13 cellular contexts compared by ENCODE assay signal in the genomic region with DNA sequence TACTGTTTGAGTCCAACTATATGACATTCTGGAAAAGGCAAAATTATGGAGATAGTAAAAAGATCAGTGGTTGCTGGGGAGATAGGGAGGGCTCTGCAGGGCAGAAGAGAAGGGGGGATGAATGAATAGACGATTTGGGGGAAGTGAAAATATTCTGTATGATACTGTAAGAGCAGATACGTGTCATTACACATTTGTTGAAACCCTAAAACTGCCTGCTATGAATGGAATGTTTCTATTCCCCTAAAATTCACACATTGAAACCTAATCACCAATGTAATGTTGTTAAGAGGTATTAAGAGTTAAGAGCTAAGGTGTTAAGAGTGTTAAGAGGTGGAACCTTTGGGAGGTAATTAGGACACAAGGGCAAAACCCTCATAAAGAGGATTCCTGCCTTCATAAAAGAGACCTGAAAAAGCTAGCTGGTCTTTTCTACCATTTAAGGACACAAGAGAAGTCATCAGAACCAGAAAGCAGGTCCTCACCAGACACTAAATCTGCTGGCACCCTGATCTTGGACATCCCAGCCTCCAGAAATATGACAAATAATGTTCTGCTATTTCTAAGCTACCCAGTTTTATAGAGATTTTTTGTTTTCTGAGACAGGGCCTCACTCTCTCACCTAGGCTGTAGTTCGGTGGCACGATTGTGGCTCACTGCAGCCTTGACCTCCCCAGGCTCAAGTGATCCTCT.
DNase-seq lines count a peak whose midpoint lies in the region; ATAC-seq and TF ChIP-seq lines count a peak whose summit lies in the region.
"Had no signal": no experiment of that assay in that cellular context is flagged by ENCODE, and none has a peak within 500 bp of the region (broad histone marks: within the 10 kb centered on the region; RNA-seq: fewer than 3 reads in every experiment).

No MANE protein-coding gene starts in this region.

- H3K27me3 Mint-ChIP-seq in activated B cell treated with CpG ODN at 0.5 μM for 24 hours, result no peaks in the 10 kb centered on the region

- no peak overlapping the region for H3K23ac ChIP-seq in neuronal stem cell (ENCODE audit: low read depth, low read length, poor library complexity)

- H2BK15ac ChIP-seq in neuronal stem cell (ENCODE audit: low read length), result no peak overlapping the region

- peaks cover 12% of the 10 kb centered on the region for H3K4me1 Mint-ChIP-seq in activated B cell treated with CpG ODN at 0.5 μM for 24 hours

- no peak overlapping the region for H3K4me3 ChIP-seq in neuronal stem cell (ENCODE audit: low read length in 2 of 2)

- no peaks in the 10 kb centered on the region for H3K4me1 ChIP-seq in neuronal stem cell (ENCODE audit: control insufficient read depth in 2 of 2, insufficient read depth in 1 of 2, low read depth in 1 of 2, low read length in 2 of 2)

- H2BK12ac ChIP-seq in neuronal stem cell (ENCODE audit: low read length), result no peak overlapping the region

- intact Hi-C loops in activated B cell treated with CpG ODN at 0.5 μM for 24 hours (cut with micrococcal nuclease), result no loop called here

- TF ChIP-seq CTCF in GM13977 (IDR thresholded peaks at IDR 0.05; ENCODE audit: extremely low read depth, insufficient read depth, missing control alignments) (no peak), activated B cell treated with CpG ODN at 0.5 μM for 24 hours (IDR thresholded peaks at IDR 0.05) (no peak)

- DNase-seq in GM13977 (ENCODE audit: low spot score) (peak; percentile 28), activated B cell treated with CpG ODN at 0.5 μM for 24 hours (no peak), erythroblast (lab: John Stamatoyannopoulos, UW) (no peak), COR-L47 (lab: John Stamatoyannopoulos, UW) (no peak), neuronal stem cell (ENCODE audit: low spot score) (no peak)
- DNase-seq in stimulated activated CD8-positive, alpha-beta memory T cell treated with anti-CD3 and anti-CD28 coated beads, Interleukin-4, amount 100 ng/mL, for 48 hours, result no peak
- DNase-seq: C1 segment of cervical spinal cord; central memory CD4-positive, alpha-beta T cell; left cardiac atrium; NCI-H1417 treated with DMSO at 0.1 percent for 48 hours; stimulated activated CD4-positive, alpha-beta T cell treated with anti-CD3 and anti-CD28 coated beads, Interleukin-4, amount 100 ng/mL, for 1 hour had no signal

- no peak overlapping the region for H2AFZ ChIP-seq in neuronal stem cell (ENCODE audit: low read length)

- H3K9me3 Mint-ChIP-seq in activated B cell treated with CpG ODN at 0.5 μM for 24 hours, result no peaks in the 10 kb centered on the region

- ATAC-seq in GM19468 (IDR thresholded peaks at IDR 0.05; ENCODE audit: extremely low read depth, unreplicated experiment) (peak; percentile 49), HG02981 (IDR thresholded peaks at IDR 0.05; ENCODE audit: unreplicated experiment) (peak; percentile 82), activated B cell treated with CpG ODN at 0.5 μM for 24 hours (ENCODE audit: low read depth) (no peak)
- ATAC-seq: left cardiac atrium had no signal

- H2BK120ac ChIP-seq in neuronal stem cell (ENCODE audit: low read depth, low read length), result no peak overlapping the region

- no peak overlapping the region for H2AK5ac ChIP-seq in neuronal stem cell (ENCODE audit: low read depth, low read length)

- CTCF ChIA-PET in activated B cell treated with CpG ODN at 0.5 μM for 24 hours (lab: Charles Lee), result interaction anchor here (0.9 kb wide), 1 partner anchor 24 kb away, joined by 3 read pairs; no protein-coding TSS in a partner anchor

- peaks cover 1% of the 10 kb centered on the region for H3K79me1 ChIP-seq in neuronal stem cell (ENCODE audit: low read depth, low read length)

- peak overlapping the region; percentile 2 for H3K27ac Mint-ChIP-seq in activated B cell treated with CpG ODN at 0.5 μM for 24 hours

- H4K8ac ChIP-seq in neuronal stem cell (ENCODE audit: low read depth, low read length), result no peak overlapping the region

- TF ChIP-seq POLR2A in erythroblast (IDR thresholded peaks at IDR 0.05; ENCODE audit: low read length), result no peak

- POLR2A ChIA-PET in activated B cell treated with CpG ODN at 0.5 μM for 24 hours (lab: Charles Lee), result interaction anchor here (0.6 to 1.5 kb wide), 2 partner anchors 11 to 77 kb away, joined by 6 read pairs; a partner anchor contains a TSS

- H4K91ac ChIP-seq in neuronal stem cell (ENCODE audit: low read depth, low read length, poor library complexity), result no peak overlapping the region

- no peak overlapping the region for H3K14ac ChIP-seq in neuronal stem cell (ENCODE audit: low read length)

- no peak overlapping the region for H3K4ac ChIP-seq in neuronal stem cell (ENCODE audit: low read length)

- H3K36me3 Mint-ChIP-seq in activated B cell treated with CpG ODN at 0.5 μM for 24 hours (ENCODE audit: low read depth), result peaks cover 37% of the 10 kb centered on the region

- no peak overlapping the region for H3K27ac ChIP-seq in neuronal stem cell (replicated peaks; ENCODE audit: low read length)

- H2BK5ac ChIP-seq in neuronal stem cell (ENCODE audit: low read length), result no peak overlapping the region

- H3K9ac ChIP-seq in neuronal stem cell (ENCODE audit: low read depth, low read length, poor library complexity), result no peak overlapping the region

- peaks cover 0 to 19% of the 10 kb centered on the region in 2 donors for H3K36me3 ChIP-seq in neuronal stem cell (replicated peaks in 1 of 2; ENCODE audit: control insufficient read depth in 2 of 2, insufficient read depth in 2 of 2, low read length in 2 of 2)

- H3K4me2 ChIP-seq in neuronal stem cell (ENCODE audit: insufficient read depth, low read length, poor library complexity, severe bottlenecking), result no peak overlapping the region

- WGBS in neuronal stem cell (ENCODE audit: extremely low coverage in 2 of 2, insufficient read length in 2 of 2, insufficient replicate concordance in 1 of 2), 2 donors, result no CpG with 5 or more reads among the region's 4 CpGs

- in situ Hi-C loops in GM13977 (cut with MboI; ENCODE audit: low pct_unique_long_range_greater_than_20kb, low sequenced_read_pairs, unreplicated experiment), result no loop called here

- H3K4me3 Mint-ChIP-seq in activated B cell treated with CpG ODN at 0.5 μM for 24 hours, result no peak overlapping the region

- H3K18ac ChIP-seq in neuronal stem cell (ENCODE audit: low read length), result no peak overlapping the region

- H3K9me3 ChIP-seq in neuronal stem cell (replicated peaks in 1 of 2; ENCODE audit: control insufficient read depth in 2 of 2, insufficient read depth in 1 of 2, low read depth in 1 of 2, low read length in 2 of 2), result no peaks in the 10 kb centered on the region

- no peaks in the 10 kb centered on the region for H3K27me3 ChIP-seq in neuronal stem cell (ENCODE audit: control insufficient read depth in 3 of 3, insufficient read depth in 3 of 3, low read depth in 1 of 3, low read length in 3 of 3)
